Comparison of ENCODE assay signal across 8 cellular contexts in genomic region chr7:98284335-98285036, GRCh38. TPM values are rescaled to one million over a fixed set of nuclear protein-coding genes. Genes with fewer than 3 reads are reported as not detected.
DNase-seq lines count a peak whose midpoint lies in the region; ATAC-seq lines count a peak whose summit lies in the region.

No MANE protein-coding gene starts in this region.

- no peak for ATAC-seq in naive thymus-derived CD4-positive, alpha-beta T cell
- no peak for ATAC-seq in activated CD8-positive, alpha-beta T cell treated with anti-CD3 and anti-CD28 coated beads, Interleukin-2, amount 10 ng/mL, durations not matched to agents 7 days and 5 days
- no peak for ATAC-seq in GM18858 (IDR thresholded peaks at IDR 0.05; ENCODE audit: unreplicated experiment)

- H3K36me3 Mint-ChIP-seq in naive thymus-derived CD4-positive, alpha-beta T cell = peaks cover 0 to 6% (median 0%) of the 10 kb centered on the region in 5 donors
- peaks cover 2% of the 10 kb centered on the region for H3K36me3 Mint-ChIP-seq in activated CD8-positive, alpha-beta T cell treated with anti-CD3 and anti-CD28 coated beads, Interleukin-2, amount 10 ng/mL, durations not matched to agents 7 days and 5 days (ENCODE audit: low read depth)

- peak overlapping the region; percentile 37 to 89 (median 82) for H3K4me3 Mint-ChIP-seq in naive thymus-derived CD4-positive, alpha-beta T cell
- H3K4me3 Mint-ChIP-seq in activated CD8-positive, alpha-beta T cell treated with anti-CD3 and anti-CD28 coated beads, Interleukin-2, amount 10 ng/mL, durations not matched to agents 7 days and 5 days = no peak overlapping the region

- intact Hi-C loops in naive thymus-derived CD4-positive, alpha-beta T cell (cut with micrococcal nuclease) = loop anchor here in 1 of 2 donors (5.0 to 10.0 kb wide), 2 partner anchors 82 to 410 kb away; partner anchors contain the start of gene ASNS

- no peaks in the 10 kb centered on the region for H3K9me3 ChIP-seq in naive thymus-derived CD4-positive, alpha-beta T cell (ENCODE audit: control insufficient read depth in 2 of 3, low read length in 3 of 3)

- H3K27ac ChIP-seq in naive thymus-derived CD4-positive, alpha-beta T cell (ENCODE audit: low read depth, low read length) = peak overlapping the region; percentile 47

- DNase-seq in EL (peak; percentile 96), SK-MEL-5 (ENCODE audit: low read depth, low spot score) (peak; percentile 58), fibroblast of gingiva (ENCODE audit: low read depth) (peak; percentile 97), GM19238 (ENCODE audit: insufficient read length, low spot score) (no peak), NCI-H128 (lab: John Stamatoyannopoulos, UW; ENCODE audit: unreplicated experiment) (no peak)
- no peak for DNase-seq in naive thymus-derived CD4-positive, alpha-beta T cell
- no peak for DNase-seq in activated CD8-positive, alpha-beta T cell treated with anti-CD3 and anti-CD28 coated beads, Interleukin-2, amount 10 ng/mL, durations not matched to agents 7 days and 5 days

- CTCF ChIA-PET in naive thymus-derived CD4-positive, alpha-beta T cell (lab: Charles Lee) = no interaction called here
- CTCF ChIA-PET in activated CD8-positive, alpha-beta T cell treated with anti-CD3 and anti-CD28 coated beads, Interleukin-2, amount 10 ng/mL, durations not matched to agents 7 days and 5 days (lab: Charles Lee) = no interaction called here

- no peaks in the 10 kb centered on the region for H3K27me3 Mint-ChIP-seq in naive thymus-derived CD4-positive, alpha-beta T cell
- H3K27me3 Mint-ChIP-seq in activated CD8-positive, alpha-beta T cell treated with anti-CD3 and anti-CD28 coated beads, Interleukin-2, amount 10 ng/mL, durations not matched to agents 7 days and 5 days (ENCODE audit: low read depth) = no peaks in the 10 kb centered on the region

- peaks cover 10 to 30% of the 10 kb centered on the region in 2 donors for H3K4me1 ChIP-seq in naive thymus-derived CD4-positive, alpha-beta T cell (ENCODE audit: control insufficient read depth in 2 of 2, insufficient read depth in 2 of 2, low read length in 2 of 2)

- H3K9me3 Mint-ChIP-seq in naive thymus-derived CD4-positive, alpha-beta T cell = no peaks in the 10 kb centered on the region
- no peaks in the 10 kb centered on the region for H3K9me3 Mint-ChIP-seq in activated CD8-positive, alpha-beta T cell treated with anti-CD3 and anti-CD28 coated beads, Interleukin-2, amount 10 ng/mL, durations not matched to agents 7 days and 5 days (ENCODE audit: insufficient read depth)

- peaks cover 0 to 8% (median 0%) of the 10 kb centered on the region in 3 experiments for H3K36me3 ChIP-seq in naive thymus-derived CD4-positive, alpha-beta T cell (ENCODE audit: control insufficient read depth in 2 of 3, insufficient read depth in 3 of 3, low read length in 3 of 3)

- peak overlapping the region in 8 of 9 donors; percentile 24 to 91 (median 72) for H3K27ac Mint-ChIP-seq in naive thymus-derived CD4-positive, alpha-beta T cell
- no peak overlapping the region for H3K27ac Mint-ChIP-seq in activated CD8-positive, alpha-beta T cell treated with anti-CD3 and anti-CD28 coated beads, Interleukin-2, amount 10 ng/mL, durations not matched to agents 7 days and 5 days

- in situ Hi-C loops in SK-MEL-5 (cut with HindIII; ENCODE audit: low pct_unique_long_range_greater_than_20kb, low sequenced_read_pairs) = no loop called here

- H3K27me3 ChIP-seq in naive thymus-derived CD4-positive, alpha-beta T cell (ENCODE audit: control insufficient read depth in 2 of 2, insufficient read depth in 2 of 2, low read length in 2 of 2) = no peaks in the 10 kb centered on the region

- H3K4me3 ChIP-seq in naive thymus-derived CD4-positive, alpha-beta T cell (ENCODE audit: low read length) = no peak overlapping the region

- POLR2A ChIA-PET in naive thymus-derived CD4-positive, alpha-beta T cell (lab: Charles Lee) = interaction anchor here (1.6 kb wide), 1 partner anchor 33 kb away, joined by 9 read pairs; no protein-coding TSS in a partner anchor
- POLR2A ChIA-PET in activated CD8-positive, alpha-beta T cell treated with anti-CD3 and anti-CD28 coated beads, Interleukin-2, amount 10 ng/mL, durations not matched to agents 7 days and 5 days (lab: Charles Lee) = no interaction called here

- H3K4me1 Mint-ChIP-seq in naive thymus-derived CD4-positive, alpha-beta T cell = peaks cover 20 to 50% (median 40%) of the 10 kb centered on the region in 7 donors
- H3K4me1 Mint-ChIP-seq in activated CD8-positive, alpha-beta T cell treated with anti-CD3 and anti-CD28 coated beads, Interleukin-2, amount 10 ng/mL, durations not matched to agents 7 days and 5 days (ENCODE audit: low read depth) = peaks cover 24% of the 10 kb centered on the region

RNA-seq across cellular contexts. Expression of gene BRI3, which starts 3.0 kb away (rescaled TPM):
- total RNA-seq in SK-MEL-5 (2014; rRNA removed; shearing (Covaris generic)) = 126 and 184 TPM in 2 replicates
- 112 and 129 TPM in 2 replicates for polyA plus RNA-seq in SK-MEL-5 (2015; cell fraction: cytosol; rRNA removed)
- 33.0 and 33.4 TPM in 2 replicates for polyA plus RNA-seq in SK-MEL-5 (2015; cell fraction: nucleus; rRNA removed)
- 100 to 1,000 TPM in 1 of 5 experiments, 10 to 100 TPM in 4; 73.1 to 194 (median 86.5) TPM for total RNA-seq in naive thymus-derived CD4-positive, alpha-beta T cell
- polyA plus RNA-seq in naive thymus-derived CD4-positive, alpha-beta T cell = 10 to 100 TPM; 17.8 to 20.3 TPM
- 10 to 100 TPM; 35.0 to 35.5 TPM for total RNA-seq in activated CD8-positive, alpha-beta T cell treated with anti-CD3 and anti-CD28 coated beads, Interleukin-2, amount 10 ng/mL, durations not matched to agents 7 days and 5 days

RNA-seq across cellular contexts. Expression of gene TECPR1, which starts 32.5 kb away (rescaled TPM):
- total RNA-seq in SK-MEL-5 (2014; rRNA removed; shearing (Covaris generic)) = 15.3 and 19.2 TPM in 2 replicates
- polyA plus RNA-seq in SK-MEL-5 (2015; cell fraction: cytosol; rRNA removed) = 21.2 and 40.2 TPM in 2 replicates
- 45.5 and 72.2 TPM in 2 replicates for polyA plus RNA-seq in SK-MEL-5 (2015; cell fraction: nucleus; rRNA removed)
- total RNA-seq in naive thymus-derived CD4-positive, alpha-beta T cell = 100 to 1,000 TPM in 4 of 5 experiments, 10 to 100 TPM in 1; 82.4 to 203 (median 134) TPM
- 10 to 100 TPM; 21.0 to 32.3 TPM for polyA plus RNA-seq in naive thymus-derived CD4-positive, alpha-beta T cell
- 10 to 100 TPM; 49.3 to 55.9 TPM for total RNA-seq in activated CD8-positive, alpha-beta T cell treated with anti-CD3 and anti-CD28 coated beads, Interleukin-2, amount 10 ng/mL, durations not matched to agents 7 days and 5 days

Comparison
In these comparisons a context has a peak if more than half of its experiments do, and no peak if none do; other contexts are left out.
1. DNase-seq: peak in EL (single experiment), SK-MEL-5 (single experiment) and fibroblast of gingiva (single experiment); none in naive thymus-derived CD4-positive, alpha-beta T cell (0 of 9), GM19238 (single experiment), activated CD8-positive, alpha-beta T cell treated with anti-CD3 and anti-CD28 coated beads, Interleukin-2, amount 10 ng/mL, durations not matched to agents 7 days and 5 days (single experiment) and NCI-H128 (single experiment).